Comparison of ENCODE assay signal across 8 cellular contexts in genomic region chr7:20407585-20408466, GRCh38.
A peak's percentile ranks its signal among the peaks of the same experiment; 100 is the strongest.
DNase-seq lines count a peak whose midpoint lies in the region; ATAC-seq, FAIRE-seq and TF ChIP-seq lines count a peak whose summit lies in the region.

No MANE protein-coding gene starts in this region.

- H3K27me3 Mint-ChIP-seq in activated CD4-positive, alpha-beta T cell treated with anti-CD3 and anti-CD28 coated beads, Interleukin-2, amount 10 ng/mL, durations not matched to agents 24 days and 14 days: no peaks in the 10 kb centered on the region

- no peaks in the 10 kb centered on the region for H3K9me3 Mint-ChIP-seq in activated CD4-positive, alpha-beta T cell treated with anti-CD3 and anti-CD28 coated beads, Interleukin-2, amount 10 ng/mL, durations not matched to agents 24 days and 14 days

- POLR2A ChIA-PET in RWPE1 (lab: Yijun Ruan, JAX; ENCODE audit: low non-redundant PET): no interaction called here

- TF ChIP-seq POLR2A in thyroid gland (IDR thresholded peaks at IDR 0.05): no peak

- H3K27ac ChIP-seq in RWPE1: peak overlapping the region; percentile 90
- H3K27ac ChIP-seq in heart right ventricle: peak overlapping the region in 9 of 10 donors; percentile 26 to 75 (median 50)
- peak overlapping the region in 1 of 3 donors; percentile 14 for H3K27ac ChIP-seq in thyroid gland

- no peaks in the 10 kb centered on the region for H3K27me3 ChIP-seq in heart right ventricle
- no peaks in the 10 kb centered on the region for H3K27me3 ChIP-seq in thyroid gland

- 17 to 28% methylated on average over 5 of the region's 5 CpGs for WGBS in heart right ventricle, 2 donors
- whole genome bisulfite sequencing in thyroid gland, 2 donors: 29 to 30% methylated on average over 5 of the region's 5 CpGs

- no peak overlapping the region for H3K4me3 Mint-ChIP-seq in activated CD4-positive, alpha-beta T cell treated with anti-CD3 and anti-CD28 coated beads, Interleukin-2, amount 10 ng/mL, durations not matched to agents 24 days and 14 days

- ATAC-seq in heart right ventricle: peak; percentile 69 to 97 (median 92)
- ATAC-seq in HG03108 (IDR thresholded peaks at IDR 0.05; ENCODE audit: unreplicated experiment): no peak

- no peaks in the 10 kb centered on the region for H3K36me3 ChIP-seq in heart right ventricle
- no peaks in the 10 kb centered on the region for H3K36me3 ChIP-seq in thyroid gland

- DNase-seq in HTR-8/SVneo (ENCODE audit: insufficient read length, low spot score) (peak; percentile 37), RWPE1 (ENCODE audit: low spot score) (peak; percentile 71), heart right ventricle (peak; percentile 55 to 69), thyroid gland (peak; percentile 69 to 73), germinal center (ENCODE audit: low spot score) (no peak)
- DNase-seq in activated CD4-positive, alpha-beta T cell treated with anti-CD3 and anti-CD28 coated beads, Interleukin-2, amount 10 ng/mL, durations not matched to agents 24 days and 14 days: no peak
- no peak for DNase-seq in activated CD8-positive, alpha-beta memory T cell treated with anti-CD3 and anti-CD28 coated beads, Interleukin-2, amount 50 U/mL, for 48 hours

- H3K4me1 Mint-ChIP-seq in activated CD4-positive, alpha-beta T cell treated with anti-CD3 and anti-CD28 coated beads, Interleukin-2, amount 10 ng/mL, durations not matched to agents 24 days and 14 days: no peaks in the 10 kb centered on the region

- CTCF ChIA-PET in RWPE1 (lab: Yijun Ruan, JAX): interaction anchor here (0.6 to 0.8 kb wide), 3 partner anchors 22 to 235 kb away, joined by 4 to 7 read pairs (median 4); no protein-coding TSS in a partner anchor

- H3K9me3 ChIP-seq in heart right ventricle (no peaks in the 10 kb centered on the region), thyroid gland (no peaks in the 10 kb centered on the region)

- TF ChIP-seq CTCF in RWPE1 (conservative IDR thresholded peaks at IDR 0.05; ENCODE audit: low read depth) (no peak), heart right ventricle (IDR thresholded peaks at IDR 0.05) (no peak), thyroid gland (IDR thresholded peaks at IDR 0.05) (no peak)

- no peaks in the 10 kb centered on the region for H3K36me3 Mint-ChIP-seq in activated CD4-positive, alpha-beta T cell treated with anti-CD3 and anti-CD28 coated beads, Interleukin-2, amount 10 ng/mL, durations not matched to agents 24 days and 14 days (ENCODE audit: low read depth)

- H3K4me1 ChIP-seq in heart right ventricle: peaks cover 0 to 39% (median 24%) of the 10 kb centered on the region in 9 donors
- peaks cover 14 to 18% of the 10 kb centered on the region in 2 donors for H3K4me1 ChIP-seq in thyroid gland

- intact Hi-C loops in heart right ventricle (cut with DNase I) (loop anchor here in 4 of 10 donors (10.0 kb wide), 1 partner anchor 73 kb away; the partner anchor contains the start of gene ITGB8 (in 4 of the 4)), thyroid gland (cut with DNase I) (no loop called here)
- intact Hi-C loops in activated CD4-positive, alpha-beta T cell treated with anti-CD3 and anti-CD28 coated beads, Interleukin-2, amount 10 ng/mL, durations not matched to agents 24 days and 14 days (cut with micrococcal nuclease): no loop called here

- H3K4me3 ChIP-seq in heart right ventricle (no peak overlapping the region), thyroid gland (replicated peaks in 1 of 3) (no peak overlapping the region)

- no peak overlapping the region for H3K27ac Mint-ChIP-seq in activated CD4-positive, alpha-beta T cell treated with anti-CD3 and anti-CD28 coated beads, Interleukin-2, amount 10 ng/mL, durations not matched to agents 24 days and 14 days

- no peak for FAIRE-seq in HTR-8/SVneo (lab: Jason Lieb, UNC)

Comparison
In these comparisons a context has a peak if more than half of its experiments do, and no peak if none do; other contexts are left out.
1. DNase-seq: peak in HTR-8/SVneo (single experiment), RWPE1 (single experiment), heart right ventricle (2 of 2) and thyroid gland (2 of 2); none in activated CD4-positive, alpha-beta T cell treated with anti-CD3 and anti-CD28 coated beads, Interleukin-2, amount 10 ng/mL, durations not matched to agents 24 days and 14 days (single experiment), activated CD8-positive, alpha-beta memory T cell treated with anti-CD3 and anti-CD28 coated beads, Interleukin-2, amount 50 U/mL, for 48 hours (single experiment) and germinal center (single experiment).